ENCODE assay signal across 27 cellular contexts in the genomic region with DNA sequence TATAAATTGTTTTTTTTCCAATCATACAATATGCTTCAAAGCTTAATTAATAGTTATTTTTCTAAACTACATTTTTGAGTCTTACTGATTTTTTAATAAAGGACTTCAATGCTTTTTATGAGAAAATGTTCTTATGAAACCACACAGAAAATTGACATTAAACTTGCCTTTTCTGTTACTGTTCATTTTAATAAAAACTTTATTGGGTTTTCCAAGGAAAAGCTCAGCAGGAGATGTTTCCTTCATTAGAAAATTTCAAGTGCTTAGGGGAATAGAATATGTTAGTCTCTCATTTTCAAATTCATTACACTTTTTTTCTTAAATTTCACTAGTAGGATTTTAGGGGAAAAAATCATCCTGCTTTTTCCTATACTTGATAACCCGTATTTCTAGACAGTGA.
DNase-seq lines count a peak whose midpoint lies in the region; ATAC-seq, FAIRE-seq and TF ChIP-seq lines count a peak whose summit lies in the region.
"Had no signal": no experiment of that assay in that cellular context is flagged by ENCODE, and none has a peak within 500 bp of the region (broad histone marks: within the 10 kb centered on the region; RNA-seq: fewer than 3 reads in every experiment).

No MANE protein-coding gene starts in this region.

- H3K9ac ChIP-seq in smooth muscle cell (ENCODE audit: low read depth): no peak overlapping the region
- H3K9ac ChIP-seq: BLaER1 had no signal

- no peak for TF ChIP-seq CTCF in A673 (conservative IDR thresholded peaks at IDR 0.05; ENCODE audit: low read depth, low read length)
- no peak for TF ChIP-seq CTCF in smooth muscle cell (IDR thresholded peaks at IDR 0.05; ENCODE audit: borderline replicate concordance, insufficient read depth, poor library complexity, severe bottlenecking)
- TF ChIP-seq CTCF in stomach (IDR thresholded peaks at IDR 0.05): no peak

- CTCF ChIA-PET in A673 (lab: Charles Lee): no interaction called here

- DNase-seq in A673 (ENCODE audit: low spot score) (peak; percentile 1), frontal cortex (ENCODE audit: low spot score in 2 of 2) (no peak), smooth muscle cell (lab: John Stamatoyannopoulos, UW; ENCODE audit: unreplicated experiment) (no peak), stomach (no peak)
- DNase-seq: ACHN; BE2C; C1 segment of cervical spinal cord; CD4-positive, alpha-beta memory T cell; CD4-positive, CD25-positive, alpha-beta regulatory T cell; CD8-positive, alpha-beta memory T cell; COR-L47; DMS 273 treated with DMSO at 0.1 percent for 48 hours; DMS153; DMS53; DMS79; DND-41; EL; GDM1 had no signal

- H3K36me3 ChIP-seq in A673 (ENCODE audit: insufficient read depth, low read length, poor library complexity, severe bottlenecking) (no peaks in the 10 kb centered on the region), smooth muscle cell (ENCODE audit: low read depth) (peaks cover 3% of the 10 kb centered on the region), stomach (no peaks in the 10 kb centered on the region)
- H3K36me3 ChIP-seq: BE2C, BLaER1 had no signal

- H3K27me3 ChIP-seq in A673 (replicated peaks; ENCODE audit: insufficient read depth, low read depth, low read length, poor library complexity): no peaks in the 10 kb centered on the region
- H3K27me3 ChIP-seq in smooth muscle cell (ENCODE audit: low read depth): no peaks in the 10 kb centered on the region
- no peaks in the 10 kb centered on the region for H3K27me3 ChIP-seq in stomach
- H3K27me3 ChIP-seq: BE2C, BLaER1 had no signal

- H4K20me1 ChIP-seq in smooth muscle cell (ENCODE audit: low read depth): no peaks in the 10 kb centered on the region
- H4K20me1 ChIP-seq: BLaER1 had no signal

- H3F3A ChIP-seq in smooth muscle cell (ENCODE audit: low read depth): no peaks in the 10 kb centered on the region

- TF ChIP-seq EP300 in stomach (IDR thresholded peaks at IDR 0.05): no peak

- no peak overlapping the region for H3K4me3 ChIP-seq in A673 (ENCODE audit: low read depth, low read length, poor library complexity, severe bottlenecking)
- H3K4me3 ChIP-seq in smooth muscle cell: no peak overlapping the region
- H3K4me3 ChIP-seq in stomach: no peak overlapping the region
- H3K4me3 ChIP-seq: A549, BLaER1, GM12878 had no signal

- H3K9me3 ChIP-seq in A673 (ENCODE audit: low read depth, low read length, poor library complexity, severe bottlenecking) (peaks cover 7% of the 10 kb centered on the region), smooth muscle cell (replicated peaks; ENCODE audit: low read depth) (peaks cover 3% of the 10 kb centered on the region), stomach (no peaks in the 10 kb centered on the region)
- H3K9me3 ChIP-seq: A549, BE2C, BLaER1 had no signal

- TF ChIP-seq POLR2A in stomach (IDR thresholded peaks at IDR 0.05): no peak

- peak; percentile 84 for FAIRE-seq in colon (lab: Jason Lieb, UNC)
- peak; percentile 33 for FAIRE-seq in frontal cortex (lab: Jason Lieb, UNC)
- FAIRE-seq: A549, GM12878, GM12892, GM18507 had no signal

- ATAC-seq in GM19467 (IDR thresholded peaks at IDR 0.05; ENCODE audit: unreplicated experiment) (no peak), HG03159 (IDR thresholded peaks at IDR 0.05; ENCODE audit: unreplicated experiment) (no peak)
- ATAC-seq: A549, GM12878 had no signal

- intact Hi-C loops in A673 (cut with micrococcal nuclease; ENCODE audit: unreplicated experiment) (no loop called here), stomach (cut with DNase I; ENCODE audit: low total_unique reads) (no loop called here)

- H3K27ac ChIP-seq in A673 (ENCODE audit: low read depth, low read length, poor library complexity, severe bottlenecking) (no peak overlapping the region), smooth muscle cell (ENCODE audit: low read depth) (no peak overlapping the region), stomach (no peak overlapping the region)
- H3K27ac ChIP-seq: 22Rv1, A549, BLaER1 had no signal

- 100% methylated on average over 1 of the region's 1 CpG for WGBS in smooth muscle cell (ENCODE audit: low lambda C conversion rate)
- WGBS in stomach, 5 donors: 80 to 97% (median 90%) methylated on average over 1 of the region's 1 CpG

- H3K4me1 ChIP-seq in A673 (ENCODE audit: insufficient read depth, low read length, poor library complexity, severe bottlenecking) (peaks cover 6% of the 10 kb centered on the region), smooth muscle cell (ENCODE audit: low read depth) (no peaks in the 10 kb centered on the region), stomach (no peaks in the 10 kb centered on the region)
- H3K4me1 ChIP-seq: A549, BE2C, BLaER1 had no signal

- H3K4me2 ChIP-seq in smooth muscle cell: no peak overlapping the region
- H3K4me2 ChIP-seq: A549, BLaER1 had no signal

- BruUV-seq in A673 (replicated peaks; lab: Mats Ljungman, UMichigan): no TSS peak

- no peaks in the 10 kb centered on the region for H3K79me2 ChIP-seq in smooth muscle cell (ENCODE audit: low read depth)

- POLR2A ChIA-PET in A673 (lab: Charles Lee; ENCODE audit: low non-redundant PET): no interaction called here

- peak overlapping the region; percentile 9 for H2AFZ ChIP-seq in smooth muscle cell (ENCODE audit: low read depth)
